Comparison of ENCODE assay signal across 9 cellular contexts in the genomic region with DNA sequence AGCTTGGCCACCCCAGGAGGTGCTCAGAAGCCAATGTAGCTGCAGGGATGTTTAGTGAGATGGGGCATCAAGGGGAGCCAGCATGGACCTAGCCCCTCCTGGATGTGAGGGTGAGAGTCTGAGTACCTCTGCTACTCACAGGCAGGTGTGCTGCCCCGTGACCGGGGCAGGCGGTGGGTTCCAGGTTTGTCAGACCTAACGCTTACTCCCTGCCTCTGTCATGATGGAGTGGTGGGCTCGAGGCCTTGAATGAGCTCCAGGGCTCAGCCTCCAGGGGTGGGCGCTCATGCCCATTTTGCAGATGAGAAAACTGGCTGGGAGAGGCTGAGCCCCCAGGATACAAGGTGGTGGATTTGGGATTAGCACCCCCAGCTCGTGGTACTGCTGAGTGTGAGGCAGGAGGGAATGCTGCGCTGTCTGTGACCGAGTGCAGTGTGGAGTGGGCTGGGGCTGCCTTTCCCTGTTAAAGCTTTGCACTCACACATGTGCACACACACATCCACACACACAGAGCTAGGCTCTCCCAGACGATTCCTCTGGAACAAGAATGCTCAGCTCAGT. TPM values are rescaled to one million over a fixed set of nuclear protein-coding genes. Genes with fewer than 3 reads are reported as not detected.
DNase-seq lines count a peak whose midpoint lies in the region; ATAC-seq, FAIRE-seq and TF ChIP-seq lines count a peak whose summit lies in the region.
"Had no signal": no experiment of that assay in that cellular context is flagged by ENCODE, and none has a peak within 500 bp of the region (broad histone marks: within the 10 kb centered on the region; RNA-seq: fewer than 3 reads in every experiment).

No MANE protein-coding gene starts in this region.

- peaks cover 0 to 6% (median 2%) of the 10 kb centered on the region in 4 experiments; a peak in 2 of 7 replicates for H3K27me3 ChIP-seq in H1 (replicated peaks in 1 of 4; ENCODE audit: control insufficient read depth in 3 of 4, extremely low read depth in 1 of 4, insufficient read depth in 3 of 4, low read length in 3 of 4)

- DNase-seq in activated naive CD4-positive, alpha-beta T cell treated with anti-CD3 and anti-CD28 coated beads for 36 hours: no peak
- DNase-seq in activated naive CD4-positive, alpha-beta T cell treated with anti-CD3 and anti-CD28 coated beads, Interleukin-2, amount 50 U/mL, for 72 hours (ENCODE audit: low spot score in 2 of 2): no peak
- no peak for DNase-seq in H1 (ENCODE audit: low read depth in 1 of 2, low spot score in 2 of 2)
- DNase-seq in mucosa of descending colon: peak; percentile 32 to 55 (median 54)
- no peak for DNase-seq in urothelium cell line (ENCODE audit: low spot score)
- no peak for DNase-seq in NCI-H226
- no peak for DNase-seq in NCI-H446 treated with DMSO at 0.1 percent for 48 hours (lab: John Stamatoyannopoulos, UW)
- no peak for DNase-seq in NCI-H2196 treated with DMSO at 0.1 percent for 48 hours (lab: John Stamatoyannopoulos, UW; ENCODE audit: unreplicated experiment)
- DNase-seq: RPMI8226 had no signal

- 0 out of 2 replicates have a peak overlapping the region, but pooled peaks have one; percentile 50 for H2BK12ac ChIP-seq in H1 (ENCODE audit: low read depth, low read length)

- H2AFZ ChIP-seq in H1 (ENCODE audit: low read length): no peak overlapping the region

- H3K36me3 ChIP-seq in H1 (ENCODE audit: control insufficient read depth in 2 of 4, insufficient read depth in 4 of 4, low read length in 3 of 4) (no peaks in the 10 kb centered on the region), mucosa of descending colon (ENCODE audit: low read depth) (no peaks in the 10 kb centered on the region)

- no peak overlapping the region for H2BK5ac ChIP-seq in H1 (ENCODE audit: low read depth, low read length)

- peak overlapping the region; percentile 19; the same call in 1 of the 2 replicates for H4K8ac ChIP-seq in H1 (ENCODE audit: extremely low read depth, insufficient read depth, low read length)

- H2BK20ac ChIP-seq in H1 (ENCODE audit: low read length): no peak overlapping the region

- TF ChIP-seq CTCF in H1 (IDR thresholded peaks at IDR 0.05; ENCODE audit: control extremely low read depth in 1 of 3, insufficient read depth in 1 of 3, low read depth in 1 of 3, low read length in 3 of 3): no peak
- TF ChIP-seq CTCF in mucosa of descending colon (IDR thresholded peaks at IDR 0.05): no peak

- H3K4ac ChIP-seq in H1 (replicated peaks; ENCODE audit: insufficient read length, low read depth, low read length): no peak overlapping the region

- H3K27ac ChIP-seq in H1 (ENCODE audit: low read depth, low read length): no peak overlapping the region

- CTCF ChIA-PET in activated naive CD4-positive, alpha-beta T cell treated with anti-CD3 and anti-CD28 coated beads for 36 hours (lab: Charles Lee): interaction anchor here (1.1 kb wide), 1 partner anchor 115 kb away, joined by 3 read pairs; no protein-coding TSS in a partner anchor
- CTCF ChIA-PET in H1 (lab: Charles Lee; ENCODE audit: partially characterized antibody): interaction anchor here (0.9 to 3.2 kb wide), 7 partner anchors 16 to 159 kb away, joined by 3 to 17 read pairs (median 4); no protein-coding TSS in a partner anchor

- no peak for ATAC-seq in activated naive CD4-positive, alpha-beta T cell treated with anti-CD3 and anti-CD28 coated beads, Interleukin-2, amount 50 U/mL, for 72 hours
- ATAC-seq in mucosa of descending colon: peak; percentile 0

- H3K4me1 Mint-ChIP-seq in activated naive CD4-positive, alpha-beta T cell treated with anti-CD3 and anti-CD28 coated beads for 36 hours (ENCODE audit: low read depth): peaks cover 5% of the 10 kb centered on the region

- H3K4me3 ChIP-seq in H1 (ENCODE audit: extremely low read depth in 1 of 4, insufficient read depth in 2 of 4, low read depth in 3 of 4, low read length in 4 of 4) (peak overlapping the region; percentile 63 to 81 (median 70); a peak in 5 of 8 replicates), mucosa of descending colon (no peak overlapping the region)

- H3K79me2 ChIP-seq in H1 (ENCODE audit: control insufficient read depth in 1 of 2, insufficient read depth in 2 of 2, low read length in 2 of 2): peaks cover 8 to 53% of the 10 kb centered on the region in 2 experiments; a peak in 3 of 4 replicates

- POLR2A ChIA-PET in H1 (lab: Charles Lee; ENCODE audit: partially characterized antibody): interaction anchor here (0.8 to 1.6 kb wide), 4 partner anchors 11 to 192 kb away, joined by 3 to 5 read pairs (median 4); a partner anchor contains a TSS

- H3K9me3 Mint-ChIP-seq in activated naive CD4-positive, alpha-beta T cell treated with anti-CD3 and anti-CD28 coated beads for 36 hours: no peaks in the 10 kb centered on the region
- no peaks in the 10 kb centered on the region for H3K9me3 Mint-ChIP-seq in activated naive CD4-positive, alpha-beta T cell treated with anti-CD3 and anti-CD28 coated beads, Interleukin-2, amount 50 U/mL, for 72 hours

- H2BK120ac ChIP-seq in H1 (replicated peaks; ENCODE audit: low read depth, low read length): no peak overlapping the region

- no peak overlapping the region for H3K14ac ChIP-seq in H1 (ENCODE audit: insufficient read length)

- H3K23me2 ChIP-seq in H1 (ENCODE audit: low read depth, low read length): peaks cover 10% of the 10 kb centered on the region; the same call in 1 of the 2 replicates

- H3K9ac ChIP-seq in H1 (replicated peaks in 1 of 4; ENCODE audit: extremely low read depth in 1 of 4, low read depth in 3 of 4, low read length in 3 of 4): no peak overlapping the region; a peak in 1 of 7 replicates

- H2AK5ac ChIP-seq in H1 (ENCODE audit: low read depth, low read length): peak overlapping the region; percentile 75; the same call in 1 of the 2 replicates

- no peak for TF ChIP-seq RAD21 in H1 (IDR thresholded peaks at IDR 0.05 in 1 of 2, conservative IDR thresholded peaks at IDR 0.05 in 1 of 2; ENCODE audit: low read depth in 2 of 2, low read length in 2 of 2)

- peaks cover 7% of the 10 kb centered on the region for H3K27me3 Mint-ChIP-seq in activated naive CD4-positive, alpha-beta T cell treated with anti-CD3 and anti-CD28 coated beads for 36 hours (ENCODE audit: low read depth)

- H2BK15ac ChIP-seq in H1 (ENCODE audit: low read length): no peak overlapping the region

- FAIRE-seq in H1 (lab: Jason Lieb, UNC) (no peak), urothelium cell line (lab: Jason Lieb, UNC) (peak; percentile 63)

- no peak overlapping the region for H3K18ac ChIP-seq in H1 (ENCODE audit: extremely low read depth, low read length)

- H4K20me1 ChIP-seq in H1 (replicated peaks in 1 of 2; ENCODE audit: control insufficient read depth in 1 of 2, insufficient read depth in 2 of 2, low read length in 2 of 2): peaks cover 13 to 14% of the 10 kb centered on the region in 2 experiments

- peak overlapping the region; percentile 86 for H3K4me2 ChIP-seq in H1 (ENCODE audit: insufficient read depth in 1 of 2, low read depth in 2 of 2, low read length in 2 of 2)

- WGBS in H1 (ENCODE audit: extremely low coverage in 1 of 2, insufficient coverage in 1 of 2, insufficient read length in 1 of 2, insufficient replicate concordance in 2 of 2, low coverage in 1 of 2, low lambda C conversion rate in 2 of 2, missing lambda C conversion rate in 1 of 2), 2 experiments: 92% methylated on average over 10 of the region's 10 CpGs; no CpG with 5 or more reads in 1 of the 2 experiments

- H3K9me3 ChIP-seq in H1 (ENCODE audit: insufficient read depth in 2 of 2, low read depth in 1 of 2, low read length in 1 of 2) (no peaks in the 10 kb centered on the region), mucosa of descending colon (no peaks in the 10 kb centered on the region)

- intact Hi-C loops in activated naive CD4-positive, alpha-beta T cell treated with anti-CD3 and anti-CD28 coated beads for 36 hours (cut with micrococcal nuclease): loop anchor here (1.0 to 10.0 kb wide), 2 partner anchors 35 to 163 kb away; a partner anchor contains a TSS
- intact Hi-C loops in mucosa of descending colon (cut with DNase I, micrococcal nuclease): no loop called here

- H3K23ac ChIP-seq in H1 (ENCODE audit: insufficient read length): no peak overlapping the region

- H4K91ac ChIP-seq in H1 (replicated peaks; ENCODE audit: insufficient read length, low read length): peak overlapping the region; percentile 55

- H3K36me3 Mint-ChIP-seq in activated naive CD4-positive, alpha-beta T cell treated with anti-CD3 and anti-CD28 coated beads for 36 hours (ENCODE audit: low read depth): no peaks in the 10 kb centered on the region
- H3K36me3 Mint-ChIP-seq in activated naive CD4-positive, alpha-beta T cell treated with anti-CD3 and anti-CD28 coated beads, Interleukin-2, amount 50 U/mL, for 72 hours: no peaks in the 10 kb centered on the region

- H3K27ac Mint-ChIP-seq in activated naive CD4-positive, alpha-beta T cell treated with anti-CD3 and anti-CD28 coated beads for 36 hours: no peak overlapping the region
- no peak overlapping the region for H3K27ac Mint-ChIP-seq in activated naive CD4-positive, alpha-beta T cell treated with anti-CD3 and anti-CD28 coated beads, Interleukin-2, amount 50 U/mL, for 72 hours

- H3K4me1 ChIP-seq in H1 (replicated peaks in 1 of 4; ENCODE audit: control insufficient read depth in 3 of 4, insufficient read depth in 4 of 4, low read length in 3 of 4) (peaks cover 0 to 46% (median 23%) of the 10 kb centered on the region in 4 experiments; a peak in 6 of 7 replicates), mucosa of descending colon (ENCODE audit: low read depth) (peaks cover 53% of the 10 kb centered on the region)

- H4K5ac ChIP-seq in H1 (ENCODE audit: insufficient read length, low read depth, low read length): no peak overlapping the region

- peak overlapping the region; percentile 22 for H3K4me3 Mint-ChIP-seq in activated naive CD4-positive, alpha-beta T cell treated with anti-CD3 and anti-CD28 coated beads for 36 hours

- no peak for TF ChIP-seq EP300 in H1 (IDR thresholded peaks at IDR 0.05; ENCODE audit: borderline replicate concordance in 1 of 2, low read depth in 2 of 2, low read length in 2 of 2)

- no peak overlapping the region for H3K56ac ChIP-seq in H1 (replicated peaks; ENCODE audit: insufficient read length, low read depth, low read length)

- no peak for TF ChIP-seq POLR2A in H1 (IDR thresholded peaks at IDR 0.05; ENCODE audit: control extremely low read depth in 1 of 2, low read depth in 2 of 2, low read length in 2 of 2)

- peaks cover 19% of the 10 kb centered on the region for H3K79me1 ChIP-seq in H1 (ENCODE audit: low read depth, low read length)

RNA-seq across cellular contexts. Expression of a gene that starts 1.5 kb away (rescaled TPM):
- total RNA-seq in activated naive CD4-positive, alpha-beta T cell treated with anti-CD3 and anti-CD28 coated beads for 36 hours: 1 to 10 TPM; 2.1 to 2.2 TPM
- total RNA-seq in activated naive CD4-positive, alpha-beta T cell treated with anti-CD3 and anti-CD28 coated beads, Interleukin-2, amount 50 U/mL, for 72 hours: 1 to 10 TPM in 1 of 2 donors, under 1 TPM in 1; 0.25 to 7.9 TPM
- 28.1 and 29.4 TPM in 2 replicates for total RNA-seq in H1 (2021; fragmentation: NEBNext Ultra II Directional; extraction: Animal tissue kit (Norgen Biotek cat#: 25700))
- 9.8 and 21.0 TPM in 2 replicates for polyA plus RNA-seq in H1 (2011; rRNA removed)
- polyA plus RNA-seq in H1 (2011; cell fraction: cytosol; rRNA removed): 14.3 TPM
- 27.1 TPM for polyA plus RNA-seq in H1 (2011; cell fraction: nucleus; rRNA removed)
- 14.2 to 23.4 TPM (median 21.5 TPM) in 4 replicates for polyA plus RNA-seq in H1 (2012, experiment 1 of 2)
- 17.1 TPM for polyA plus RNA-seq in H1 (2012, experiment 2 of 2)
- 14.4 TPM for polyA plus RNA-seq in H1 (2013, experiment 1 of 2)
- 14.7 TPM for polyA plus RNA-seq in H1 (2013, experiment 2 of 2)
- polyA minus RNA-seq in H1 (2011; rRNA and poly(A)+ RNA removed): 9.7 and 12.2 TPM in 2 replicates
- polyA minus RNA-seq in H1 (2011; cell fraction: cytosol; rRNA and poly(A)+ RNA removed): 14.5 TPM
- polyA minus RNA-seq in H1 (2011; cell fraction: nucleus; rRNA and poly(A)+ RNA removed): 13.4 TPM
- total RNA-seq in mucosa of descending colon: 100 to 1,000 TPM in 1 of 3 donors, 10 to 100 TPM in 2; 75.2 to 101 (median 85.3) TPM

Comparison
In these comparisons a context has a peak if more than half of its experiments do, and no peak if none do; other contexts are left out.
1. DNase-seq: peak in mucosa of descending colon (3 of 3); none in activated naive CD4-positive, alpha-beta T cell treated with anti-CD3 and anti-CD28 coated beads for 36 hours (single experiment), activated naive CD4-positive, alpha-beta T cell treated with anti-CD3 and anti-CD28 coated beads, Interleukin-2, amount 50 U/mL, for 72 hours (0 of 2), H1 (0 of 2), urothelium cell line (single experiment), NCI-H226 (single experiment), NCI-H446 treated with DMSO at 0.1 percent for 48 hours (single experiment) and NCI-H2196 treated with DMSO at 0.1 percent for 48 hours (single experiment).